Comparison of ENCODE assay signal across 26 cellular contexts in the genomic region with DNA sequence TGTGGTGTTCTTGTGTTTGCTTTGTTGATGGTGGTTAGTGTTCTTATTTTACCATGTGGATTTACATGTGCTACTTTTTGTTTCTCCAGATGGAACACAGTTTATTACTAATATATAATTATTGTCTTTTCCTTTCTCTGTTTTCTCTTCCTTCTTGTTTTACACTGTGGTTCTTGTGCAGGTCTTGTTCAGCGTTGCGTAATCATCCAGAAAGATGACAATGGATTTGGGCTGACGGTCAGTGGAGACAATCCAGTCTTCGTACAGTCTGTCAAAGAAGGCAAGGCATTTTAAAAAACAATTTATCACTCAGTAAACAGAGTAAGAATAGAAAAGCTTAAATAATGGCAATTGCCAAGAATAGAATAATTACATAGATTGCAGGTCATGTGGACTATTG.
"Had no signal": no experiment of that assay in that cellular context is flagged by ENCODE, and none has a peak within 500 bp of the region (broad histone marks: within the 10 kb centered on the region; RNA-seq: fewer than 3 reads in every experiment).

No MANE protein-coding gene starts in this region.

- FAIRE-seq: frontal cortex, keratinocyte had no signal

- DNase-seq: dermis blood vessel endothelial cell; effector memory CD4-positive, alpha-beta T cell; erythroblast; esophagus squamous epithelium; hypothalamus; immature natural killer cell; left ventricle myocardium superior; lower lobe of right lung; naive thymus-derived CD8-positive, alpha-beta T cell; nephron progenitor cell; nucleus accumbens; ovary; posterior cingulate gyrus; psoas muscle; right cardiac atrium; stimulated activated CD4-positive, alpha-beta T cell treated with anti-CD3 and anti-CD28 coated beads, Interleukin-15, amount 100 ng/mL, for 24 hours; stimulated activated CD4-positive, alpha-beta T cell treated with anti-CD3 and anti-CD28 coated beads, Interleukin-2, amount 100 ng/mL, for 48 hours; stimulated activated naive B cell treated with anti-CD40 and anti-IgM and Interleukin-4, amounts not matched to agents 10 μg/mL and 1 μg/mL and 100 μg/mL, for 72 hours; transverse colon; upper lobe of right lung; uterus had no signal

- ATAC-seq: left ventricle myocardium superior; lower lobe of right lung; naive thymus-derived CD8-positive, alpha-beta T cell; psoas muscle; right cardiac atrium; stimulated activated naive B cell treated with anti-CD40 and anti-IgM and Interleukin-4, amounts not matched to agents 10 μg/mL and 1 μg/mL and 100 μg/mL, for 72 hours; upper lobe of right lung had no signal

- H3K4me1 ChIP-seq: psoas muscle, upper lobe of right lung, uterus had no signal

- H3K27ac ChIP-seq: coronary artery, esophagus squamous epithelium, lower lobe of right lung, ovary, psoas muscle, skin epidermis, suprapubic skin, transverse colon, upper lobe of right lung, uterus had no signal

- H3K27me3 ChIP-seq: esophagus squamous epithelium, ovary, suprapubic skin, transverse colon, upper lobe of right lung, uterus had no signal

- H3K4me3 ChIP-seq: coronary artery, esophagus squamous epithelium, lower lobe of right lung, ovary, psoas muscle, skin epidermis, suprapubic skin, transverse colon, upper lobe of right lung, uterus had no signal

- H3K9me3 ChIP-seq: esophagus squamous epithelium, lower lobe of right lung, ovary, psoas muscle, suprapubic skin, transverse colon, upper lobe of right lung, uterus had no signal

- H3K36me3 ChIP-seq: ovary, transverse colon, uterus had no signal
